Comparison of ENCODE assay signal across 8 cellular contexts in the genomic region with DNA sequence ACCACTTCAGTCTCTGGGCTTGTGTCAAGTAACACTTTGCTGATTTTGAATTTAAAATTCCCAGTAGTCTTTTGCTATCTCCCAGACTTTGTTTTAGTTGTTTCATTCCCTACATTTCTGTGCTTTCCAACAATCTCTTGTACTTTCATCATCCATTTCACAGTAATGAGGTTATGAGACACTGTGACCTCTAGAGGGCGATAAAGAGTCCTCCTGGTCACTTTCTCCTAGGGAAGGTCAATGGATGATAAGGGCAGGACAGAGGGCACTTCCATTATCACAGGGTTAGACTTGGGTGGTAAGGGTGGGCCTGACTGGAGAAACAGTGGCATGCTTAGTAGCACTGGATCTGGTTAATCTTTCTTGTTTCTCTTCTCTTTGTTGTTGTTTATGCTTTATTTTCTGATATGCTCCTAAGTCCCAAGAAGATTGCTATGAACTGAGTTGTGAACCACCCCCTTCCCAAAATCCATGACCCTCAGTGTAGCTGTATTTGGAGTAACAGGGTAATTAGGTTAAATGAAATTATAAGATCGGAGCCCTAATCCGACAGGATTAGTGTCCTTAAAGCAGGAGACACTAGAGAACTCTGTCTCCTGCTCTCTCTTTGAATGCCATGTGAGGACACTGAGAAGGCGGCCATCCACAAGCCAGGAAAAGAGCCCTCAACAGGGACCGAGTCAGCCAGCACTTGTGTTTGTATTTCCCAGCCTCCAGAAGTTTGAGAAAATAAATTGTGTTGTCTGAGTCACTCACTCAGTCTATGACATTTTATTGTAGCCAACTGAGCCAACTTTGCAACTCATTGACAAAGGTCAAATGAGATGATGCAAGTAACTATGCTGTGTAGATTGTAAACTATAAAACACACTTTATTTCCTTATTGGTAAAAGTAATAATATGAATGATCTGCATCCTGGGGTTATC.
DNase-seq lines count a peak whose midpoint lies in the region; ATAC-seq and TF ChIP-seq lines count a peak whose summit lies in the region.

No MANE protein-coding gene starts in this region.

- H3K27me3 ChIP-seq in WERI-Rb-1 (ENCODE audit: insufficient read depth, low read depth, severe bottlenecking) (no peaks in the 10 kb centered on the region), aorta (ENCODE audit: control insufficient read depth in 1 of 2, insufficient read depth in 2 of 2, low read length in 1 of 2) (peaks cover 0 to 1% of the 10 kb centered on the region in 2 donors)

- H3K27ac ChIP-seq in WERI-Rb-1 (peak overlapping the region; percentile 45), aorta (ENCODE audit: low read depth in 1 of 2, low read length in 2 of 2) (no peak overlapping the region)

- no peaks in the 10 kb centered on the region for H3K4me1 Mint-ChIP-seq in activated T-helper 2 cell treated with anti-CD3 and anti-CD28 coated beads, Interferon-gamma antibody, Interleukin-2, Interleukin-4, amounts not matched to agents 10 μg/mL and 5 μg/mL and 100 μg/mL, durations not matched to agents 14 hours and 24 hours and 36 hours (ENCODE audit: low read depth)

- H3K36me3 Mint-ChIP-seq in activated T-helper 2 cell treated with anti-CD3 and anti-CD28 coated beads, Interferon-gamma antibody, Interleukin-2, Interleukin-4, amounts not matched to agents 10 μg/mL and 5 μg/mL and 100 μg/mL, durations not matched to agents 14 hours and 24 hours and 36 hours (ENCODE audit: low read depth): no peaks in the 10 kb centered on the region

- no peak overlapping the region for H3K4me3 Mint-ChIP-seq in activated T-helper 2 cell treated with anti-CD3 and anti-CD28 coated beads, Interferon-gamma antibody, Interleukin-2, Interleukin-4, amounts not matched to agents 10 μg/mL and 5 μg/mL and 100 μg/mL, durations not matched to agents 14 hours and 24 hours and 36 hours (ENCODE audit: low read depth)

- H3K9me3 ChIP-seq in WERI-Rb-1 (ENCODE audit: severe bottlenecking) (peaks cover 5% of the 10 kb centered on the region), aorta (ENCODE audit: control insufficient read depth, low read length) (no peaks in the 10 kb centered on the region)

- H3K4me3 ChIP-seq in LNCaP clone FGC (ENCODE audit: low read depth, low read length) (no peak overlapping the region), WERI-Rb-1 (ENCODE audit: low read depth, low read length) (no peak overlapping the region), aorta (ENCODE audit: low read length in 2 of 2) (no peak overlapping the region)

- TF ChIP-seq CTCF in LNCaP clone FGC (IDR thresholded peaks at IDR 0.05; ENCODE audit: control insufficient read depth, extremely low read depth, insufficient read depth): peak; percentile 72
- peak; percentile 72 for TF ChIP-seq CTCF in WERI-Rb-1 (IDR thresholded peaks at IDR 0.05; ENCODE audit: low read depth, low read length)

- H3K9me3 Mint-ChIP-seq in activated T-helper 2 cell treated with anti-CD3 and anti-CD28 coated beads, Interferon-gamma antibody, Interleukin-2, Interleukin-4, amounts not matched to agents 10 μg/mL and 5 μg/mL and 100 μg/mL, durations not matched to agents 14 hours and 24 hours and 36 hours: no peaks in the 10 kb centered on the region

- H3K27me3 Mint-ChIP-seq in activated T-helper 2 cell treated with anti-CD3 and anti-CD28 coated beads, Interferon-gamma antibody, Interleukin-2, Interleukin-4, amounts not matched to agents 10 μg/mL and 5 μg/mL and 100 μg/mL, durations not matched to agents 14 hours and 24 hours and 36 hours (ENCODE audit: low read depth): no peaks in the 10 kb centered on the region

- intact Hi-C loops in activated T-helper 2 cell treated with anti-CD3 and anti-CD28 coated beads, Interferon-gamma antibody, Interleukin-2, Interleukin-4, amounts not matched to agents 10 μg/mL and 5 μg/mL and 100 μg/mL, durations not matched to agents 14 hours and 24 hours and 36 hours (cut with micrococcal nuclease): no loop called here
- intact Hi-C loops in aorta (cut with DNase I): no loop called here

- peak; percentile 79 for ATAC-seq in GM21367 (IDR thresholded peaks at IDR 0.05; ENCODE audit: unreplicated experiment)
- ATAC-seq in GM21390 (IDR thresholded peaks at IDR 0.05; ENCODE audit: unreplicated experiment): no peak
- no peak for ATAC-seq in aorta (ENCODE audit: low FRiP score)

- DNase-seq in EH (ENCODE audit: low read depth) (peak; percentile 50), LNCaP clone FGC (ENCODE audit: low read depth) (no peak), WERI-Rb-1 (peak; percentile 55), iris pigment epithelial cell (ENCODE audit: low read depth) (peak; percentile 2), aorta (no peak)
- no peak for DNase-seq in activated T-helper 2 cell treated with anti-CD3 and anti-CD28 coated beads, Interferon-gamma antibody, Interleukin-2, Interleukin-4, amounts not matched to agents 10 μg/mL and 5 μg/mL and 100 μg/mL, durations not matched to agents 14 hours and 24 hours and 36 hours (ENCODE audit: low spot score)

- no peak overlapping the region for H3K27ac Mint-ChIP-seq in activated T-helper 2 cell treated with anti-CD3 and anti-CD28 coated beads, Interferon-gamma antibody, Interleukin-2, Interleukin-4, amounts not matched to agents 10 μg/mL and 5 μg/mL and 100 μg/mL, durations not matched to agents 14 hours and 24 hours and 36 hours

- 55% methylated on average over 5 of the region's 5 CpGs for WGBS in aorta, 2 donors

- no peaks in the 10 kb centered on the region for H3K4me1 ChIP-seq in aorta (ENCODE audit: control insufficient read depth in 1 of 2, insufficient read depth in 2 of 2, low read length in 2 of 2)

- H3K36me3 ChIP-seq in WERI-Rb-1 (no peaks in the 10 kb centered on the region), aorta (ENCODE audit: control insufficient read depth in 1 of 2, insufficient read depth in 2 of 2, low read length in 1 of 2) (no peaks in the 10 kb centered on the region)

Comparison
In these comparisons a context has a peak if more than half of its experiments do, and no peak if none do; other contexts are left out.
1. DNase-seq: peak in EH (single experiment), WERI-Rb-1 (single experiment) and iris pigment epithelial cell (single experiment); none in LNCaP clone FGC (single experiment), activated T-helper 2 cell treated with anti-CD3 and anti-CD28 coated beads, Interferon-gamma antibody, Interleukin-2, Interleukin-4, amounts not matched to agents 10 μg/mL and 5 μg/mL and 100 μg/mL, durations not matched to agents 14 hours and 24 hours and 36 hours (single experiment) and aorta (0 of 2).